In the genomic region with DNA sequence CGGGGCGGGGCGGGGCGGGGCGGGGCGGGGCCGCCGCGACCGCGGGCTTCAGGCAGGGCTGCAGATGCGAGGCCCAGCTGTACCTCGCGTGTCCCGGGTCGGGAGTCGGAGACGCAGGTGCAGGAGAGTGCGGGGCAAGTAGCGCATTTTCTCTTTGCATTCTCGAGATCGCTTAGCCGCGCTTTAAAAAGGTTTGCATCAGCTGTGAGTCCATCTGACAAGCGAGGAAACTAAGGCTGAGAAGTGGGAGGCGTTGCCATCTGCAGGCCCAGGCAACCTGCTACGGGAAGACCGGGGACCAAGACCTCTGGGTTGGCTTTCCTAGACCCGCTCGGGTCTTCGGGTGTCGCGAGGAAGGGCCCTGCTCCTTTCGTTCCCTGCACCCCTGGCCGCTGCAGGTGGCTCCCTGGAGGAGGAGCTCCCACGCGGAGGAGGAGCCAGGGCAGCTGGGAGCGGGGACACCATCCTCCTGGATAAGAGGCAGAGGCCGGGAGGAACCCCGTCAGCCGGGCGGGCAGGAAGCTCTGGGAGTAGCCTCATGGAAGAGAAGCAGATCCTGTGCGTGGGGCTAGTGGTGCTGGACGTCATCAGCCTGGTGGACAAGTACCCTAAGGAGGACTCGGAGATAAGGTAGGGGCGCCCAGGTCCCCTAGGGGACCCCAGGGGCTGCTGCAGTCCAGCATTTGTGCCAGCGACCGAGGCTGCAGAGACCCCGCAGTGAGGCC, we compare ENCODE assay signal across 1 cellular context.
TF ChIP-seq lines count a peak whose summit lies in the region.

Gene KHK, plus strand, starts transcription at position 51 of the 725 bp plus-strand sequence. Its CDS starts 488 bp downstream, at position 539.

TF ChIP-seq in HepG2, 621 proteins besides CTCF, POLR2A, EP300 and RAD21 (continued from another document and continues in another):
- TF ChIP-seq, protein P1, sequence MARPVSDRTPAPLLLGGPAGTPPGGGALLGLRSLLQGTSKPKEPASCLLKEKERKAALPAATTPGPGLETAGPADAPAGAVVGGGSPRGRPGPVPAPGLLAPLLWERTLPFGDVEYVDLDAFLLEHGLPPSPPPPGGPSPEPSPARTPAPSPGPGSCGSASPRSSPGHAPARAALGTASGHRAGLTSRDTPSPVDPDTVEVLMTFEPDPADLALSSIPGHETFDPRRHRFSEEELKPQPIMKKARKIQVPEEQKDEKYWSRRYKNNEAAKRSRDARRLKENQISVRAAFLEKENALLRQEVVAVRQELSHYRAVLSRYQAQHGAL (CRISPR knock-in tag; IDR thresholded peaks at IDR 0.05; ENCODE audit: not compliant biosample characterization) = peak; percentile 73
- TF ChIP-seq IKZF4 (CRISPR knock-in tag; IDR thresholded peaks at IDR 0.05; ENCODE audit: borderline replicate concordance, low read depth, not compliant biosample characterization) (peak; percentile 7), ATAD3A (CRISPR knock-in tag; IDR thresholded peaks at IDR 0.05) (no peak), ZNF331 (CRISPR knock-in tag; IDR thresholded peaks at IDR 0.05) (no peak; the same call in 1 of the 2 replicates), SOX5 (CRISPR knock-in tag; IDR thresholded peaks at IDR 0.05; ENCODE audit: borderline replicate concordance) (peak; percentile 50; the same call in 1 of the 2 replicates), ZNF280B (CRISPR knock-in tag; IDR thresholded peaks at IDR 0.05; ENCODE audit: borderline replicate concordance) (peak; percentile 77; the same call in 1 of the 2 replicates), TFE3 (CRISPR knock-in tag; IDR thresholded peaks at IDR 0.05) (peak; percentile 6; the same call in 1 of the 2 replicates), ZNF558 (CRISPR knock-in tag; IDR thresholded peaks at IDR 0.05; ENCODE audit: borderline replicate concordance) (0 out of 2 replicates have a peak, but pooled peaks have one; percentile 16), ZNF7 (CRISPR knock-in tag; IDR thresholded peaks at IDR 0.05) (no peak), ZFP36L1 (CRISPR knock-in tag; IDR thresholded peaks at IDR 0.05) (peak; percentile 48; the same call in 1 of the 2 replicates), ZNF224 (CRISPR knock-in tag; IDR thresholded peaks at IDR 0.05) (no peak), ZBED4 (CRISPR knock-in tag; IDR thresholded peaks at IDR 0.05; ENCODE audit: borderline replicate concordance) (peak; percentile 76), PHB2 (IDR thresholded peaks at IDR 0.05; ENCODE audit: partially characterized antibody) (no peak), ZNF724P (CRISPR knock-in tag; IDR thresholded peaks at IDR 0.05; ENCODE audit: borderline replicate concordance) (no peak), ELF1 (CRISPR knock-in tag; IDR thresholded peaks at IDR 0.05) (0 out of 2 replicates have a peak, but pooled peaks have one; percentile 11), ZFX (CRISPR knock-in tag; IDR thresholded peaks at IDR 0.05; ENCODE audit: low read depth) (peak; percentile 87)
- TF ChIP-seq, protein P2, sequence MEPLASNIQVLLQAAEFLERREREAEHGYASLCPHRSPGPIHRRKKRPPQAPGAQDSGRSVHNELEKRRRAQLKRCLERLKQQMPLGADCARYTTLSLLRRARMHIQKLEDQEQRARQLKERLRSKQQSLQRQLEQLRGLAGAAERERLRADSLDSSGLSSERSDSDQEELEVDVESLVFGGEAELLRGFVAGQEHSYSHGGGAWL (CRISPR knock-in tag; IDR thresholded peaks at IDR 0.05) = peak; percentile 81; the same call in 1 of the 2 replicates
- TF ChIP-seq, protein P3, sequence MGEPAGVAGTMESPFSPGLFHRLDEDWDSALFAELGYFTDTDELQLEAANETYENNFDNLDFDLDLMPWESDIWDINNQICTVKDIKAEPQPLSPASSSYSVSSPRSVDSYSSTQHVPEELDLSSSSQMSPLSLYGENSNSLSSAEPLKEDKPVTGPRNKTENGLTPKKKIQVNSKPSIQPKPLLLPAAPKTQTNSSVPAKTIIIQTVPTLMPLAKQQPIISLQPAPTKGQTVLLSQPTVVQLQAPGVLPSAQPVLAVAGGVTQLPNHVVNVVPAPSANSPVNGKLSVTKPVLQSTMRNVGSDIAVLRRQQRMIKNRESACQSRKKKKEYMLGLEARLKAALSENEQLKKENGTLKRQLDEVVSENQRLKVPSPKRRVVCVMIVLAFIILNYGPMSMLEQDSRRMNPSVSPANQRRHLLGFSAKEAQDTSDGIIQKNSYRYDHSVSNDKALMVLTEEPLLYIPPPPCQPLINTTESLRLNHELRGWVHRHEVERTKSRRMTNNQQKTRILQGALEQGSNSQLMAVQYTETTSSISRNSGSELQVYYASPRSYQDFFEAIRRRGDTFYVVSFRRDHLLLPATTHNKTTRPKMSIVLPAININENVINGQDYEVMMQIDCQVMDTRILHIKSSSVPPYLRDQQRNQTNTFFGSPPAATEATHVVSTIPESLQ (CRISPR knock-in tag; conservative IDR thresholded peaks at IDR 0.05) = 0 out of 2 replicates have a peak, but pooled peaks have one; percentile 17
- TF ChIP-seq, protein P4, sequence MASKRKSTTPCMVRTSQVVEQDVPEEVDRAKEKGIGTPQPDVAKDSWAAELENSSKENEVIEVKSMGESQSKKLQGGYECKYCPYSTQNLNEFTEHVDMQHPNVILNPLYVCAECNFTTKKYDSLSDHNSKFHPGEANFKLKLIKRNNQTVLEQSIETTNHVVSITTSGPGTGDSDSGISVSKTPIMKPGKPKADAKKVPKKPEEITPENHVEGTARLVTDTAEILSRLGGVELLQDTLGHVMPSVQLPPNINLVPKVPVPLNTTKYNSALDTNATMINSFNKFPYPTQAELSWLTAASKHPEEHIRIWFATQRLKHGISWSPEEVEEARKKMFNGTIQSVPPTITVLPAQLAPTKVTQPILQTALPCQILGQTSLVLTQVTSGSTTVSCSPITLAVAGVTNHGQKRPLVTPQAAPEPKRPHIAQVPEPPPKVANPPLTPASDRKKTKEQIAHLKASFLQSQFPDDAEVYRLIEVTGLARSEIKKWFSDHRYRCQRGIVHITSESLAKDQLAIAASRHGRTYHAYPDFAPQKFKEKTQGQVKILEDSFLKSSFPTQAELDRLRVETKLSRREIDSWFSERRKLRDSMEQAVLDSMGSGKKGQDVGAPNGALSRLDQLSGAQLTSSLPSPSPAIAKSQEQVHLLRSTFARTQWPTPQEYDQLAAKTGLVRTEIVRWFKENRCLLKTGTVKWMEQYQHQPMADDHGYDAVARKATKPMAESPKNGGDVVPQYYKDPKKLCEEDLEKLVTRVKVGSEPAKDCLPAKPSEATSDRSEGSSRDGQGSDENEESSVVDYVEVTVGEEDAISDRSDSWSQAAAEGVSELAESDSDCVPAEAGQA (IDR thresholded peaks at IDR 0.05; ENCODE audit: low read depth) = 0 out of 2 replicates have a peak, but pooled peaks have one; percentile 10
- TF ChIP-seq, protein P4 (CRISPR knock-in tag; IDR thresholded peaks at IDR 0.05; ENCODE audit: borderline replicate concordance) = no peak
- TF ChIP-seq, protein P5, sequence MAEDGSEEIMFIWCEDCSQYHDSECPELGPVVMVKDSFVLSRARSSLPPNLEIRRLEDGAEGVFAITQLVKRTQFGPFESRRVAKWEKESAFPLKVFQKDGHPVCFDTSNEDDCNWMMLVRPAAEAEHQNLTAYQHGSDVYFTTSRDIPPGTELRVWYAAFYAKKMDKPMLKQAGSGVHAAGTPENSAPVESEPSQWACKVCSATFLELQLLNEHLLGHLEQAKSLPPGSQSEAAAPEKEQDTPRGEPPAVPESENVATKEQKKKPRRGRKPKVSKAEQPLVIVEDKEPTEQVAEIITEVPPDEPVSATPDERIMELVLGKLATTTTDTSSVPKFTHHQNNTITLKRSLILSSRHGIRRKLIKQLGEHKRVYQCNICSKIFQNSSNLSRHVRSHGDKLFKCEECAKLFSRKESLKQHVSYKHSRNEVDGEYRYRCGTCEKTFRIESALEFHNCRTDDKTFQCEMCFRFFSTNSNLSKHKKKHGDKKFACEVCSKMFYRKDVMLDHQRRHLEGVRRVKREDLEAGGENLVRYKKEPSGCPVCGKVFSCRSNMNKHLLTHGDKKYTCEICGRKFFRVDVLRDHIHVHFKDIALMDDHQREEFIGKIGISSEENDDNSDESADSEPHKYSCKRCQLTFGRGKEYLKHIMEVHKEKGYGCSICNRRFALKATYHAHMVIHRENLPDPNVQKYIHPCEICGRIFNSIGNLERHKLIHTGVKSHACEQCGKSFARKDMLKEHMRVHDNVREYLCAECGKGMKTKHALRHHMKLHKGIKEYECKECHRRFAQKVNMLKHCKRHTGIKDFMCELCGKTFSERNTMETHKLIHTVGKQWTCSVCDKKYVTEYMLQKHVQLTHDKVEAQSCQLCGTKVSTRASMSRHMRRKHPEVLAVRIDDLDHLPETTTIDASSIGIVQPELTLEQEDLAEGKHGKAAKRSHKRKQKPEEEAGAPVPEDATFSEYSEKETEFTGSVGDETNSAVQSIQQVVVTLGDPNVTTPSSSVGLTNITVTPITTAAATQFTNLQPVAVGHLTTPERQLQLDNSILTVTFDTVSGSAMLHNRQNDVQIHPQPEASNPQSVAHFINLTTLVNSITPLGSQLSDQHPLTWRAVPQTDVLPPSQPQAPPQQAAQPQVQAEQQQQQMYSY (CRISPR knock-in tag; IDR thresholded peaks at IDR 0.05) = 0 out of 2 replicates have a peak, but pooled peaks have one; percentile 10
- TF ChIP-seq, protein P6, sequence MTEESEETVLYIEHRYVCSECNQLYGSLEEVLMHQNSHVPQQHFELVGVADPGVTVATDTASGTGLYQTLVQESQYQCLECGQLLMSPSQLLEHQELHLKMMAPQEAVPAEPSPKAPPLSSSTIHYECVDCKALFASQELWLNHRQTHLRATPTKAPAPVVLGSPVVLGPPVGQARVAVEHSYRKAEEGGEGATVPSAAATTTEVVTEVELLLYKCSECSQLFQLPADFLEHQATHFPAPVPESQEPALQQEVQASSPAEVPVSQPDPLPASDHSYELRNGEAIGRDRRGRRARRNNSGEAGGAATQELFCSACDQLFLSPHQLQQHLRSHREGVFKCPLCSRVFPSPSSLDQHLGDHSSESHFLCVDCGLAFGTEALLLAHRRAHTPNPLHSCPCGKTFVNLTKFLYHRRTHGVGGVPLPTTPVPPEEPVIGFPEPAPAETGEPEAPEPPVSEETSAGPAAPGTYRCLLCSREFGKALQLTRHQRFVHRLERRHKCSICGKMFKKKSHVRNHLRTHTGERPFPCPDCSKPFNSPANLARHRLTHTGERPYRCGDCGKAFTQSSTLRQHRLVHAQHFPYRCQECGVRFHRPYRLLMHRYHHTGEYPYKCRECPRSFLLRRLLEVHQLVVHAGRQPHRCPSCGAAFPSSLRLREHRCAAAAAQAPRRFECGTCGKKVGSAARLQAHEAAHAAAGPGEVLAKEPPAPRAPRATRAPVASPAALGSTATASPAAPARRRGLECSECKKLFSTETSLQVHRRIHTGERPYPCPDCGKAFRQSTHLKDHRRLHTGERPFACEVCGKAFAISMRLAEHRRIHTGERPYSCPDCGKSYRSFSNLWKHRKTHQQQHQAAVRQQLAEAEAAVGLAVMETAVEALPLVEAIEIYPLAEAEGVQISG (CRISPR knock-in tag; IDR thresholded peaks at IDR 0.05) = peak; percentile 80
